Comparison of ENCODE assay signal across 1 cellular context in genomic region chr1:162905759-162906158, GRCh38.
TF ChIP-seq lines count a peak whose summit lies in the region.

No MANE protein-coding gene starts in this region.

TF ChIP-seq in GM23338, 12 proteins besides CTCF, POLR2A, EP300 and RAD21 (continued from another document):
- TF ChIP-seq, protein P1, sequence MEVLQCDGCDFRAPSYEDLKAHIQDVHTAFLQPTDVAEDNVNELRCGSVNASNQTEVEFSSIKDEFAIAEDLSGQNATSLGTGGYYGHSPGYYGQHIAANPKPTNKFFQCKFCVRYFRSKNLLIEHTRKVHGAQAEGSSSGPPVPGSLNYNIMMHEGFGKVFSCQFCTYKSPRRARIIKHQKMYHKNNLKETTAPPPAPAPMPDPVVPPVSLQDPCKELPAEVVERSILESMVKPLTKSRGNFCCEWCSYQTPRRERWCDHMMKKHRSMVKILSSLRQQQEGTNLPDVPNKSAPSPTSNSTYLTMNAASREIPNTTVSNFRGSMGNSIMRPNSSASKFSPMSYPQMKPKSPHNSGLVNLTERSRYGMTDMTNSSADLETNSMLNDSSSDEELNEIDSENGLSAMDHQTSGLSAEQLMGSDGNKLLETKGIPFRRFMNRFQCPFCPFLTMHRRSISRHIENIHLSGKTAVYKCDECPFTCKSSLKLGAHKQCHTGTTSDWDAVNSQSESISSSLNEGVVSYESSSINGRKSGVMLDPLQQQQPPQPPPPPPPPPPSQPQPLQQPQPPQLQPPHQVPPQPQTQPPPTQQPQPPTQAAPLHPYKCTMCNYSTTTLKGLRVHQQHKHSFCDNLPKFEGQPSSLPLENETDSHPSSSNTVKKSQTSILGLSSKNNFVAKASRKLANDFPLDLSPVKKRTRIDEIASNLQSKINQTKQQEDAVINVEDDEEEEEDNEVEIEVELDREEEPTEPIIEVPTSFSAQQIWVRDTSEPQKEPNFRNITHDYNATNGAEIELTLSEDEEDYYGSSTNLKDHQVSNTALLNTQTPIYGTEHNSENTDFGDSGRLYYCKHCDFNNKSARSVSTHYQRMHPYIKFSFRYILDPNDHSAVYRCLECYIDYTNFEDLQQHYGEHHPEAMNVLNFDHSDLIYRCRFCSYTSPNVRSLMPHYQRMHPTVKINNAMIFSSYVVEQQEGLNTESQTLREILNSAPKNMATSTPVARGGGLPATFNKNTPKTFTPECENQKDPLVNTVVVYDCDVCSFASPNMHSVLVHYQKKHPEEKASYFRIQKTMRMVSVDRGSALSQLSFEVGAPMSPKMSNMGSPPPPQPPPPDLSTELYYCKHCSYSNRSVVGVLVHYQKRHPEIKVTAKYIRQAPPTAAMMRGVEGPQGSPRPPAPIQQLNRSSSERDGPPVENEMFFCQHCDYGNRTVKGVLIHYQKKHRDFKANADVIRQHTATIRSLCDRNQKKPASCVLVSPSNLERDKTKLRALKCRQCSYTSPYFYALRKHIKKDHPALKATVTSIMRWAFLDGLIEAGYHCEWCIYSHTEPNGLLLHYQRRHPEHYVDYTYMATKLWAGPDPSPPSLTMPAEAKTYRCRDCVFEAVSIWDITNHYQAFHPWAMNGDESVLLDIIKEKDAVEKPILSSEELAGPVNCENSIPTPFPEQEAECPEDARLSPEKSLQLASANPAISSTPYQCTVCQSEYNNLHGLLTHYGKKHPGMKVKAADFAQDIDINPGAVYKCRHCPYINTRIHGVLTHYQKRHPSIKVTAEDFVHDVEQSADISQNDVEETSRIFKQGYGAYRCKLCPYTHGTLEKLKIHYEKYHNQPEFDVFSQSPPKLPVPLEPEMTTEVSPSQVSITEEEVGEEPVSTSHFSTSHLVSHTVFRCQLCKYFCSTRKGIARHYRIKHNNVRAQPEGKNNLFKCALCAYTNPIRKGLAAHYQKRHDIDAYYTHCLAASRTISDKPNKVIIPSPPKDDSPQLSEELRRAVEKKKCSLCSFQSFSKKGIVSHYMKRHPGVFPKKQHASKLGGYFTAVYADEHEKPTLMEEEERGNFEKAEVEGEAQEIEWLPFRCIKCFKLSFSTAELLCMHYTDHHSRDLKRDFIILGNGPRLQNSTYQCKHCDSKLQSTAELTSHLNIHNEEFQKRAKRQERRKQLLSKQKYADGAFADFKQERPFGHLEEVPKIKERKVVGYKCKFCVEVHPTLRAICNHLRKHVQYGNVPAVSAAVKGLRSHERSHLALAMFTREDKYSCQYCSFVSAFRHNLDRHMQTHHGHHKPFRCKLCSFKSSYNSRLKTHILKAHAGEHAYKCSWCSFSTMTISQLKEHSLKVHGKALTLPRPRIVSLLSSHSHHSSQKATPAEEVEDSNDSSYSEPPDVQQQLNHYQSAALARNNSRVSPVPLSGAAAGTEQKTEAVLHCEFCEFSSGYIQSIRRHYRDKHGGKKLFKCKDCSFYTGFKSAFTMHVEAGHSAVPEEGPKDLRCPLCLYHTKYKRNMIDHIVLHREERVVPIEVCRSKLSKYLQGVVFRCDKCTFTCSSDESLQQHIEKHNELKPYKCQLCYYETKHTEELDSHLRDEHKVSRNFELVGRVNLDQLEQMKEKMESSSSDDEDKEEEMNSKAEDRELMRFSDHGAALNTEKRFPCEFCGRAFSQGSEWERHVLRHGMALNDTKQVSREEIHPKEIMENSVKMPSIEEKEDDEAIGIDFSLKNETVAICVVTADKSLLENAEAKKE (CRISPR knock-in tag; IDR thresholded peaks at IDR 0.05): no peak
- no peak for TF ChIP-seq ZNF331 (CRISPR knock-in tag; IDR thresholded peaks at IDR 0.05; ENCODE audit: low read depth)
- no peak for TF ChIP-seq ZNF114 (CRISPR knock-in tag; IDR thresholded peaks at IDR 0.05)
- no peak for TF ChIP-seq JUNB (IDR thresholded peaks at IDR 0.05; ENCODE audit: unreplicated experiment)
- no peak for TF ChIP-seq POLR2AphosphoS5 (IDR thresholded peaks at IDR 0.05; ENCODE audit: low read depth)
TF ChIP-seq in GM23338: peak in this region for 0.
